In the genomic region with DNA sequence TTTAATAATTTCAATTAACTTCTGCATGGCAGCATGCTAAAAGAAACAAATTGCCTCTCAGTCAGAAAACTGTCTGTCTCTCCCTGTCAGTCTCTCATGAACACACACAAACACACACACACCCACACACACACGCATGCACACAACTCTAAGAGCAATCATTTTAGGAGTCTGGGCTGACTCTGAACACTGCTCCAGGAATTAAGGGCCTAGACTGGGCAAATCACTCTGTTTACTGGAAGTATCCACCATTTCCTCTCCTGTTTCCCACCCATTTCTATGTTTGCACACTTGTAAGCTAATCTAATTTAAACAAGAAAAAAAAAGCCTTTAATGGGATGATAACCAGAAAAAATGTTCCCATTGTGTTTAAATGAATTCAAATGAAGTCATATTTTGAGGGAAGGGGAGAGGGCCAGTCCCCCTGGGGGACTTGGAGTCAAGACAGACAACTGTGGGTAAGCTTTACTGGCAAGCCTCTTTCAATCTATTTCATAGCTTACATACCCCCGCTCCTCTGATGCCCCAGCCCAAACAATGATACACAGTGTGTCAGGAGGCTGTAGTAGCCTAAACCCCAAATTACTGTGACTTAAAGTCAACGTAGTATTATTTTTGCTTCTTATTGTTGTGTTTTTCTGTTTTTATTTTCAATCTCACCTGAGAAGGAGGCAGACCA, we compare ENCODE assay signal across 21 cellular contexts.
"Had no signal": no experiment of that assay in that cellular context is flagged by ENCODE, and none has a peak within 500 bp of the region (broad histone marks: within the 10 kb centered on the region; RNA-seq: fewer than 3 reads in every experiment).

No MANE protein-coding gene starts in this region.

- H3K27me3 ChIP-seq: body of pancreas, heart right ventricle, right lobe of liver, transverse colon had no signal

- H3K9me3 ChIP-seq: body of pancreas, heart right ventricle, right lobe of liver, transverse colon had no signal

- H3K36me3 Mint-ChIP-seq: activated naive CD4-positive, alpha-beta T cell treated with anti-CD3 and anti-CD28 coated beads, Interleukin-2, amount 50 U/mL, for 24 hours; naive thymus-derived CD8-positive, alpha-beta T cell; stimulated activated memory B cell treated with anti-CD40 and anti-IgM and Interleukin-4, amounts not matched to agents 10 μg/mL and 1 μg/mL and 100 μg/mL, for 72 hours had no signal

- H3K4me3 ChIP-seq: body of pancreas, heart right ventricle, right lobe of liver, skin epidermis, transverse colon had no signal

- H3K4me1 Mint-ChIP-seq: activated naive CD4-positive, alpha-beta T cell treated with anti-CD3 and anti-CD28 coated beads, Interleukin-2, amount 50 U/mL, for 24 hours; naive thymus-derived CD8-positive, alpha-beta T cell; stimulated activated memory B cell treated with anti-CD40 and anti-IgM and Interleukin-4, amounts not matched to agents 10 μg/mL and 1 μg/mL and 100 μg/mL, for 72 hours had no signal

- H3K27ac Mint-ChIP-seq: activated CD8-positive, alpha-beta T cell treated with anti-CD3 and anti-CD28 coated beads, Interleukin-2, amount 10 ng/mL, durations not matched to agents 7 days and 5 days; activated naive CD4-positive, alpha-beta T cell treated with anti-CD3 and anti-CD28 coated beads, Interleukin-2, amount 50 U/mL, for 24 hours; naive thymus-derived CD8-positive, alpha-beta T cell; stimulated activated memory B cell treated with anti-CD40 and anti-IgM and Interleukin-4, amounts not matched to agents 10 μg/mL and 1 μg/mL and 100 μg/mL, for 72 hours had no signal

- H3K27me3 Mint-ChIP-seq: activated naive CD4-positive, alpha-beta T cell treated with anti-CD3 and anti-CD28 coated beads, Interleukin-2, amount 50 U/mL, for 24 hours; naive thymus-derived CD8-positive, alpha-beta T cell; stimulated activated memory B cell treated with anti-CD40 and anti-IgM and Interleukin-4, amounts not matched to agents 10 μg/mL and 1 μg/mL and 100 μg/mL, for 72 hours had no signal

- H3K27ac ChIP-seq: body of pancreas, epithelial cell of prostate, heart right ventricle, parathyroid adenoma, right lobe of liver, skin epidermis, transverse colon, WERI-Rb-1 had no signal

- H3K79me2 ChIP-seq: parathyroid adenoma had no signal

- H3K9me3 Mint-ChIP-seq: stimulated activated memory B cell treated with anti-CD40 and anti-IgM and Interleukin-4, amounts not matched to agents 10 μg/mL and 1 μg/mL and 100 μg/mL, for 72 hours had no signal

- H3K4me1 ChIP-seq: body of pancreas, heart right ventricle, right lobe of liver, transverse colon had no signal

- H3K36me3 ChIP-seq: heart right ventricle, right lobe of liver, transverse colon, WERI-Rb-1 had no signal

- ATAC-seq: activated CD8-positive, alpha-beta T cell treated with anti-CD3 and anti-CD28 coated beads, Interleukin-2, amount 10 ng/mL, durations not matched to agents 7 days and 5 days; body of pancreas; heart right ventricle; left cardiac atrium; naive thymus-derived CD8-positive, alpha-beta T cell; right lobe of liver; stimulated activated memory B cell treated with anti-CD40 and anti-IgM and Interleukin-4, amounts not matched to agents 10 μg/mL and 1 μg/mL and 100 μg/mL, for 72 hours had no signal

- H3K9ac ChIP-seq: parathyroid adenoma had no signal

- H3K4me3 Mint-ChIP-seq: activated CD8-positive, alpha-beta T cell treated with anti-CD3 and anti-CD28 coated beads, Interleukin-2, amount 10 ng/mL, durations not matched to agents 7 days and 5 days; activated naive CD4-positive, alpha-beta T cell treated with anti-CD3 and anti-CD28 coated beads, Interleukin-2, amount 50 U/mL, for 24 hours; naive thymus-derived CD8-positive, alpha-beta T cell; stimulated activated memory B cell treated with anti-CD40 and anti-IgM and Interleukin-4, amounts not matched to agents 10 μg/mL and 1 μg/mL and 100 μg/mL, for 72 hours had no signal

- DNase-seq: activated CD4-positive, alpha-beta T cell treated with anti-CD3 and anti-CD28 coated beads, Interleukin-2, amount 50 U/mL, for 1 hour; activated CD4-positive, CD25-positive, alpha-beta regulatory T cell treated with anti-CD3 and anti-CD28 coated beads, Interleukin-2, amount 50 U/mL, for 72 hours; activated CD8-positive, alpha-beta T cell treated with anti-CD3 and anti-CD28 coated beads, Interleukin-2, amount 10 ng/mL, durations not matched to agents 7 days and 5 days; activated gamma-delta T cell treated with Interleukin-2 at 50 U/mL for 16 hours; activated T-cell treated with anti-CD3 and anti-CD28 coated beads, Interleukin-2, amount 50 U/mL, for 1 hour; anterior cingulate cortex; body of pancreas; heart right ventricle; islet precursor cell; left cardiac atrium; naive thymus-derived CD8-positive, alpha-beta T cell; right lobe of liver; stimulated activated CD4-positive, alpha-beta T cell treated with anti-CD3 and anti-CD28 coated beads, Interleukin-2, amount 100 ng/mL, for 24 hours; T-helper 1 cell; transverse colon; WERI-Rb-1 had no signal
